ENCODE assay signal across 1 cellular context in the genomic region with DNA sequence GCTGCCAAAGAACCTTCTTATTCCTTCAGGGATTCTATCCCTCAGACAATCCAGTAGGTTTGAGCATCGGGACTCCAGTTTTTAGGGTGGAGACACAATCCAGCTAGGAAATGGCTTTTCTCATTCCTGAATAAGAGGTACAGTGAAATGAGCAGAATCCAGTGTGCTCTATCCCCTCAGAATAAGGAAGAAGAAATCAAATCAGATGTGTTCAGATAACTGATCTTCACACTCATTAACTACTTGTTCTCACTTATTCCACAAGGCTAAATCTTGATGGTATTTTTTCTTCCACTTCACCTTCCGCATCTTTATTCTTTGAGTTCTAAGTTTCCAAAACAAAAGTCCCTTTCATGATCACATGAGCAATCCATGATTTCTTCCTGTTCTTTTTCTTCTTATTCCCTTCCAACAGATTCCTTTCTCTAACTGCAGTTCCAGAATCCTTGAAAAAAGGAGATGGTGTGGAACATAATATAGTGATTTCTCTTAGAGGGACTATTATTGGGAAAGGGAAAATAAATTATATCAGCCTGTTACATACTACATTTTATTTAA.
TF ChIP-seq lines count a peak whose summit lies in the region.

No MANE protein-coding gene starts in this region.

TF ChIP-seq in liver, 16 proteins besides CTCF, POLR2A, EP300 and RAD21 (continued from another document):
- no peak for TF ChIP-seq EGR1 (IDR thresholded peaks at IDR 0.05; ENCODE audit: low read depth in 2 of 2)
- TF ChIP-seq MAX (IDR thresholded peaks at IDR 0.05): no peak
- TF ChIP-seq TAF1 (conservative IDR thresholded peaks at IDR 0.05): no peak
- no peak for TF ChIP-seq HNF4A (conservative IDR thresholded peaks at IDR 0.05)
TF ChIP-seq in liver: peak in this region for 0.
